In genomic region chr11:2997406-2997805, GRCh38 we compare ENCODE assay signal across 20 cellular contexts.
"Had no signal": no experiment of that assay in that cellular context is flagged by ENCODE, and none has a peak within 500 bp of the region (broad histone marks: within the 10 kb centered on the region; RNA-seq: fewer than 3 reads in every experiment).

No MANE protein-coding gene starts in this region.

- H3K27ac Mint-ChIP-seq: activated CD4-positive, alpha-beta T cell treated with anti-CD3 and anti-CD28 coated beads, Interleukin-2, amount 10 ng/mL, durations not matched to agents 24 days and 14 days; activated naive CD8-positive, alpha-beta T cell treated with anti-CD3 and anti-CD28 coated beads, Interleukin-2, amount 50 U/mL, for 24 hours; activated T-helper 17 cell treated with anti-CD3 and anti-CD28 coated beads, Interleukin-2, amount 50 U/mL, for 72 hours; T-cell had no signal

- H3K9me3 Mint-ChIP-seq: activated CD4-positive, alpha-beta T cell treated with anti-CD3 and anti-CD28 coated beads, Interleukin-2, amount 10 ng/mL, durations not matched to agents 24 days and 14 days; activated naive CD8-positive, alpha-beta T cell treated with anti-CD3 and anti-CD28 coated beads, Interleukin-2, amount 50 U/mL, for 24 hours; activated T-helper 17 cell treated with anti-CD3 and anti-CD28 coated beads, Interleukin-2, amount 50 U/mL, for 72 hours; naive B cell; stimulated activated naive CD8-positive, alpha-beta T cell treated with anti-CD3 and anti-CD28 coated beads, Interleukin-15, amount 100 ng/mL, for 72 hours; T-cell had no signal

- H3K27ac ChIP-seq: esophagus squamous epithelium, lower lobe of right lung, right lobe of liver, testis, upper lobe of left lung had no signal

- H3K27me3 ChIP-seq: breast epithelium, esophagus squamous epithelium, right lobe of liver, testis, upper lobe of left lung had no signal

- H3K4me1 Mint-ChIP-seq: activated naive CD8-positive, alpha-beta T cell treated with anti-CD3 and anti-CD28 coated beads, Interleukin-2, amount 50 U/mL, for 24 hours had no signal

- ATAC-seq: activated naive CD8-positive, alpha-beta T cell treated with anti-CD3 and anti-CD28 coated beads, Interleukin-2, amount 50 U/mL, for 24 hours; activated T-helper 17 cell treated with anti-CD3 and anti-CD28 coated beads, Interleukin-2, amount 50 U/mL, for 72 hours; lower lobe of right lung; SK-N-SH treated with all-trans-retinoic acid at 6 μM for 48 hours; T-cell had no signal

- H3K4me3 ChIP-seq: breast epithelium, esophagus squamous epithelium, lower lobe of right lung, right lobe of liver, smooth muscle cell, testis, upper lobe of left lung had no signal

- H3K27me3 Mint-ChIP-seq: activated CD4-positive, alpha-beta T cell treated with anti-CD3 and anti-CD28 coated beads, Interleukin-2, amount 10 ng/mL, durations not matched to agents 24 days and 14 days; activated naive CD8-positive, alpha-beta T cell treated with anti-CD3 and anti-CD28 coated beads, Interleukin-2, amount 50 U/mL, for 24 hours; activated T-helper 17 cell treated with anti-CD3 and anti-CD28 coated beads, Interleukin-2, amount 50 U/mL, for 72 hours; naive B cell; stimulated activated naive CD8-positive, alpha-beta T cell treated with anti-CD3 and anti-CD28 coated beads, Interleukin-15, amount 100 ng/mL, for 72 hours; T-cell had no signal

- H3K9me3 ChIP-seq: breast epithelium, esophagus squamous epithelium, lower lobe of right lung, right lobe of liver, testis, upper lobe of left lung had no signal

- H3K4me3 Mint-ChIP-seq: activated CD4-positive, alpha-beta T cell treated with anti-CD3 and anti-CD28 coated beads, Interleukin-2, amount 10 ng/mL, durations not matched to agents 24 days and 14 days; activated naive CD8-positive, alpha-beta T cell treated with anti-CD3 and anti-CD28 coated beads, Interleukin-2, amount 50 U/mL, for 24 hours; activated T-helper 17 cell treated with anti-CD3 and anti-CD28 coated beads, Interleukin-2, amount 50 U/mL, for 72 hours; stimulated activated naive CD8-positive, alpha-beta T cell treated with anti-CD3 and anti-CD28 coated beads, Interleukin-15, amount 100 ng/mL, for 72 hours; T-cell had no signal

- DNase-seq: activated CD4-positive, alpha-beta T cell treated with anti-CD3 and anti-CD28 coated beads, Interleukin-2, amount 10 ng/mL, durations not matched to agents 24 days and 14 days; activated CD4-positive, CD25-positive, alpha-beta regulatory T cell; activated naive CD4-positive, alpha-beta T cell treated with Interleukin-2 at 50 U/mL for 16 hours; activated naive CD8-positive, alpha-beta T cell treated with anti-CD3 and anti-CD28 coated beads, Interleukin-2, amount 50 U/mL, for 24 hours; aorta; effector CD8-positive, alpha-beta T cell; esophagus squamous epithelium; lower lobe of right lung; naive B cell; SHP77 treated with DMSO at 0.1 percent for 48 hours; stimulated activated CD4-positive, alpha-beta T cell treated with anti-CD3 and anti-CD28 coated beads, Interleukin-4, amount 100 ng/mL, for 1 hour; stimulated activated naive CD8-positive, alpha-beta T cell treated with anti-CD3 and anti-CD28 coated beads, Interleukin-15, amount 100 ng/mL, for 72 hours; T-cell; testis; upper lobe of left lung had no signal

- H3K36me3 ChIP-seq: breast epithelium had no signal
